23 cellular contexts compared by ENCODE assay signal in genomic region chr5:113950186-113950585, GRCh38.
"Had no signal": no experiment of that assay in that cellular context is flagged by ENCODE, and none has a peak within 500 bp of the region (broad histone marks: within the 10 kb centered on the region; RNA-seq: fewer than 3 reads in every experiment).

No MANE protein-coding gene starts in this region.

- ATAC-seq: foreskin keratinocyte; gastroesophageal sphincter; left lung; lower lobe of right lung; natural killer cell; psoas muscle; right lobe of liver; stimulated activated naive B cell treated with anti-CD40 and anti-IgM and Interleukin-4, amounts not matched to agents 10 μg/mL and 1 μg/mL and 100 μg/mL, for 72 hours; stimulated activated naive CD8-positive, alpha-beta T cell treated with anti-CD3 and anti-CD28 coated beads, Interleukin-15, amount 100 ng/mL, for 72 hours had no signal

- H3K27ac ChIP-seq: coronary artery, esophagus muscularis mucosa, foreskin keratinocyte, gastroesophageal sphincter, heart left ventricle, hepatocyte, left lung, lower lobe of right lung, ovary, psoas muscle, right lobe of liver, suprapubic skin had no signal

- DNase-seq: dermis blood vessel endothelial cell; effector memory CD4-positive, alpha-beta T cell; foreskin keratinocyte; heart left ventricle; kidney; left lung; lower lobe of right lung; natural killer cell; occipital lobe; ovary; posterior cingulate gyrus; psoas muscle; right lobe of liver; small intestine; stimulated activated CD4-positive, alpha-beta T cell treated with anti-CD3 and anti-CD28 coated beads, Interleukin-15, amount 100 ng/mL, for 24 hours; stimulated activated CD4-positive, alpha-beta T cell treated with anti-CD3 and anti-CD28 coated beads, Interleukin-2, amount 100 ng/mL, for 48 hours; stimulated activated naive B cell treated with anti-CD40 and anti-IgM and Interleukin-4, amounts not matched to agents 10 μg/mL and 1 μg/mL and 100 μg/mL, for 72 hours; stimulated activated naive CD8-positive, alpha-beta T cell treated with anti-CD3 and anti-CD28 coated beads, Interleukin-15, amount 100 ng/mL, for 72 hours had no signal
